2 cellular contexts compared by ENCODE assay signal in genomic region chr11:102426570-102426969, GRCh38.
TF ChIP-seq lines count a peak whose summit lies in the region.

No MANE protein-coding gene starts in this region.

TF ChIP-seq in HepG2, 621 proteins besides CTCF, POLR2A, EP300 and RAD21:
- TF ChIP-seq HNRNPK (IDR thresholded peaks at IDR 0.05; ENCODE audit: low read depth, low read length, poor library complexity, severe bottlenecking) (peak; percentile 96), KLF13 (CRISPR knock-in tag; IDR thresholded peaks at IDR 0.05) (no peak)
TF ChIP-seq in HepG2: peak in this region for 1.

TF ChIP-seq in K562, 482 proteins besides CTCF, POLR2A, EP300 and RAD21:
- TF ChIP-seq, protein P1, sequence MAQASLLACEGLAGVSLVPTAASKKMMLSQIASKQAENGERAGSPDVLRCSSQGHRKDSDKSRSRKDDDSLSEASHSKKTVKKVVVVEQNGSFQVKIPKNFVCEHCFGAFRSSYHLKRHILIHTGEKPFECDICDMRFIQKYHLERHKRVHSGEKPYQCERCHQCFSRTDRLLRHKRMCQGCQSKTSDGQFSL (CRISPR knock-in tag; IDR thresholded peaks at IDR 0.05) = no peak
- TF ChIP-seq, protein P1 (tag; IDR thresholded peaks at IDR 0.05) = peak in 1 of 2 experiments; percentile 40; a peak in 1 of 4 replicates
- peak; percentile 79 for TF ChIP-seq HNRNPK (IDR thresholded peaks at IDR 0.05; ENCODE audit: low read depth, low read length, poor library complexity, severe bottlenecking)
- TF ChIP-seq PCBP1 (IDR thresholded peaks at IDR 0.05; ENCODE audit: low read depth, low read length, poor library complexity, severe bottlenecking) = peak; percentile 41
- no peak for TF ChIP-seq NR2C2 (CRISPR knock-in tag; IDR thresholded peaks at IDR 0.05)
- no peak for TF ChIP-seq NR2C2 (tag; IDR thresholded peaks at IDR 0.05)
